ENCODE assay signal across 8 cellular contexts in the genomic region with DNA sequence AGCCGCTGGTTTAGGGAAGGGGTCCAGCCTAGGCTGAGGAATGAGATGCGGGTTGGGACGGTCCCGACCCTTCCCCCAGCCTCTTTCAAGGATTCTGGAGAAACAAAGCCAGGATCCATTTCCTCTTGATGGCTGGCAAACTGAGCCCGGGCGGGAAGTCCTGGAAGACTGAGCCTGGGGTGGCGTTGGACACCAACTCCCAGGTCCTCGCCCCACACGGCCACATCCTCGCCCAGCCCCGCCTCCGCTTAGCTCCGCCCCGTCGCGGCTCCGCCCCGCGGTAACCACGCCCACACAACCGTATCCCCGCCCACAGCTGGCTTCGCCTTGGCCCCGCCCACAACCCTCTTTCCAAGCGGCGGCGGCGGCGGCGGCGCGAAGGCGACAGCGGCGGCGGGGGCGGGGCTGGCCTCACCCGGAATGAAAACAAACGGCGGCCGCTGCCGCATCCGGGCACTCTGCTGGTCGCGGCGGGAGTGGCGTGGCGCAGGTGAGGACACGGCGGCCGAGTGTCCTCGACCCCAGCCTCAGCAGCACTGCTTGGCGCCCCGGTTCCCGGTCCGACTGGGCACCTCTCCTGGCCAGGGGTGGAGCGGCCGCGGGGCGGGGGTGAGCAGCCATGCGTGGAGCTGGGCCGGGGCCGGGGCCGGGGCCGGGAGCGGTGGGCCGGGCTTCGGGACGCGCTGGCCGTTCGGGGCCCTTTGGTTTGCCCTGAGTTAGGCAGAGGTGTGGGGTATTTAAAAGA. TPM values are rescaled to one million over a fixed set of nuclear protein-coding genes. Genes with fewer than 3 reads are reported as not detected.
A peak's percentile ranks its signal among the peaks of the same experiment; 100 is the strongest.
DNase-seq lines count a peak whose midpoint lies in the region; TF ChIP-seq lines count a peak whose summit lies in the region.

A gene with protein sequence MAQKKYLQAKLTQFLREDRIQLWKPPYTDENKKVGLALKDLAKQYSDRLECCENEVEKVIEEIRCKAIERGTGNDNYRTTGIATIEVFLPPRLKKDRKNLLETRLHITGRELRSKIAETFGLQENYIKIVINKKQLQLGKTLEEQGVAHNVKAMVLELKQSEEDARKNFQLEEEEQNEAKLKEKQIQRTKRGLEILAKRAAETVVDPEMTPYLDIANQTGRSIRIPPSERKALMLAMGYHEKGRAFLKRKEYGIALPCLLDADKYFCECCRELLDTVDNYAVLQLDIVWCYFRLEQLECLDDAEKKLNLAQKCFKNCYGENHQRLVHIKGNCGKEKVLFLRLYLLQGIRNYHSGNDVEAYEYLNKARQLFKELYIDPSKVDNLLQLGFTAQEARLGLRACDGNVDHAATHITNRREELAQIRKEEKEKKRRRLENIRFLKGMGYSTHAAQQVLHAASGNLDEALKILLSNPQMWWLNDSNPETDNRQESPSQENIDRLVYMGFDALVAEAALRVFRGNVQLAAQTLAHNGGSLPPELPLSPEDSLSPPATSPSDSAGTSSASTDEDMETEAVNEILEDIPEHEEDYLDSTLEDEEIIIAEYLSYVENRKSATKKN (plus strand): TSS at position 456 of the 745 bp plus-strand sequence. CDS start 3,538 bp downstream, outside the sequence.

- in situ Hi-C loops in HAP-1 (cut with MboI; ENCODE audit: low sequenced_read_pairs) = no loop called here

- H3K36me3 ChIP-seq in HAP-1 (replicated peaks) (peaks cover 15% of the 10 kb centered on the region), SU-DHL-6 (ENCODE audit: low read length) (no peaks in the 10 kb centered on the region; the same call in 1 of the 2 replicates), osteoblast (ENCODE audit: insufficient read depth, low read length) (peaks cover 13% of the 10 kb centered on the region)

- H2AFZ ChIP-seq in SU-DHL-6 (ENCODE audit: low read depth, low read length, severe bottlenecking) (peak within 1 kb of the TSS; percentile 83), osteoblast (ENCODE audit: low read length) (peak within 1 kb of the TSS; percentile 90)

- H3K4me3 ChIP-seq in HAP-1 (peak within 1 kb of the TSS; percentile 53), SU-DHL-6 (ENCODE audit: insufficient read depth, low read length, poor library complexity, severe bottlenecking) (peak within 1 kb of the TSS; percentile 82), osteoblast (ENCODE audit: insufficient read depth, low read length) (peak within 1 kb of the TSS; percentile 88)

- peak within 1 kb of the TSS; percentile 92 for H3K27ac Mint-ChIP-seq in activated naive CD8-positive, alpha-beta T cell treated with anti-CD3 and anti-CD28 coated beads for 36 hours

- peak within 1 kb of the TSS; percentile 77 for H3K9ac ChIP-seq in SU-DHL-6 (ENCODE audit: low read length)

- DNase-seq in ELR (ENCODE audit: low read depth) (peak; percentile 87), HAP-1 (ENCODE audit: low spot score in 2 of 2) (peak; percentile 81 to 94), MV-4-11 (lab: John Stamatoyannopoulos, UW) (peak; percentile 61), glomerular visceral epithelial cell (ENCODE audit: extremely low spot score) (peak; percentile 86), osteoblast (ENCODE audit: insufficient read length, low spot score, missing footprints) (peak; percentile 98)
- DNase-seq in activated naive CD8-positive, alpha-beta T cell treated with anti-CD3 and anti-CD28 coated beads for 36 hours = peak; percentile 92

- peaks cover 17% of the 10 kb centered on the region for H3K9me3 Mint-ChIP-seq in activated naive CD8-positive, alpha-beta T cell treated with anti-CD3 and anti-CD28 coated beads for 36 hours

- peaks cover 3% of the 10 kb centered on the region; the same call in 1 of the 2 replicates for H3K4me1 ChIP-seq in HAP-1
- peaks cover 10% of the 10 kb centered on the region for H3K4me1 ChIP-seq in osteoblast (ENCODE audit: insufficient read depth, low read length)

- H3K27me3 Mint-ChIP-seq in activated naive CD8-positive, alpha-beta T cell treated with anti-CD3 and anti-CD28 coated beads for 36 hours = no peaks in the 10 kb centered on the region

- H3K27me3 ChIP-seq in HAP-1 (ENCODE audit: low read depth) (no peaks in the 10 kb centered on the region), SU-DHL-6 (ENCODE audit: low read length) (no peaks in the 10 kb centered on the region), osteoblast (ENCODE audit: insufficient read depth, low read length) (no peaks in the 10 kb centered on the region)

- peaks cover 44% of the 10 kb centered on the region for H3K4me1 Mint-ChIP-seq in activated naive CD8-positive, alpha-beta T cell treated with anti-CD3 and anti-CD28 coated beads for 36 hours

- peak within 1 kb of the TSS; percentile 97 for H3K4me2 ChIP-seq in SU-DHL-6 (ENCODE audit: low read depth, low read length, poor library complexity, severe bottlenecking)
- peak within 1 kb of the TSS; percentile 86 for H3K4me2 ChIP-seq in osteoblast (ENCODE audit: insufficient read depth, low read length)

- H4K20me1 ChIP-seq in SU-DHL-6 (ENCODE audit: low read depth, low read length) (no peaks in the 10 kb centered on the region), osteoblast (ENCODE audit: insufficient read depth, low read length) (peaks cover 4% of the 10 kb centered on the region)

- H3K27ac ChIP-seq in SU-DHL-6 (ENCODE audit: low read depth, low read length) = peak within 1 kb of the TSS; percentile 49
- H3K27ac ChIP-seq in osteoblast (ENCODE audit: low read depth, low read length) = peak within 1 kb of the TSS; percentile 51
- no peak within 1 kb of the TSS for H3K27ac ChIP-seq in temporal lobe (ENCODE audit: low read depth, low read length)

- peaks cover 44% of the 10 kb centered on the region for H3F3A ChIP-seq in SU-DHL-6 (ENCODE audit: insufficient read depth)

- peaks cover 18% of the 10 kb centered on the region for H3K79me2 ChIP-seq in SU-DHL-6 (ENCODE audit: insufficient read depth, low read length)
- peaks cover 18% of the 10 kb centered on the region for H3K79me2 ChIP-seq in osteoblast (ENCODE audit: insufficient read depth, low read length)

- peak within 1 kb of the TSS; percentile 83 for H3K4me3 Mint-ChIP-seq in activated naive CD8-positive, alpha-beta T cell treated with anti-CD3 and anti-CD28 coated beads for 36 hours

- H3K36me3 Mint-ChIP-seq in activated naive CD8-positive, alpha-beta T cell treated with anti-CD3 and anti-CD28 coated beads for 36 hours = peaks cover 26% of the 10 kb centered on the region

- no peaks in the 10 kb centered on the region for H3K9me2 ChIP-seq in SU-DHL-6 (replicated peaks; ENCODE audit: insufficient read depth, low read length)

- TF ChIP-seq CTCF in SU-DHL-6 (IDR thresholded peaks at IDR 0.05; ENCODE audit: insufficient read depth, low read length, poor library complexity, severe bottlenecking) (no peak), osteoblast (IDR thresholded peaks at IDR 0.05; ENCODE audit: extremely low read depth, low read depth, low read length) (no peak)

- peaks cover 2% of the 10 kb centered on the region; the same call in 1 of the 2 replicates for H3K9me3 ChIP-seq in HAP-1
- no peaks in the 10 kb centered on the region for H3K9me3 ChIP-seq in SU-DHL-6 (ENCODE audit: insufficient read depth, low read length)
- H3K9me3 ChIP-seq in osteoblast (ENCODE audit: low read depth, low read length) = no peaks in the 10 kb centered on the region

RNA-seq across cellular contexts. Expression of the gene that starts here (rescaled TPM):
- 10 to 100 TPM; 51.2 to 51.6 TPM for total RNA-seq in activated naive CD8-positive, alpha-beta T cell treated with anti-CD3 and anti-CD28 coated beads for 36 hours
- total RNA-seq in osteoblast (48.9 and 50.7 TPM in 2 replicates), temporal lobe (37.4 TPM)
